24 cellular contexts compared by ENCODE assay signal in genomic region chr12:2642176-2642892, GRCh38.
DNase-seq lines count a peak whose midpoint lies in the region; ATAC-seq and TF ChIP-seq lines count a peak whose summit lies in the region.
"Had no signal": no experiment of that assay in that cellular context is flagged by ENCODE, and none has a peak within 500 bp of the region (broad histone marks: within the 10 kb centered on the region; RNA-seq: fewer than 3 reads in every experiment).

No MANE protein-coding gene starts in this region.

- H3K4me3 Mint-ChIP-seq in activated T-cell treated with anti-CD3 and anti-CD28 coated beads, Interleukin-2, amount 50 U/mL, for 24 hours, result no peak overlapping the region
- peak overlapping the region; percentile 49 for H3K4me3 Mint-ChIP-seq in CD8-positive, alpha-beta T cell
- H3K4me3 Mint-ChIP-seq in activated T-cell treated with anti-CD3 and anti-CD28 coated beads, Interleukin-2, amount 50 U/mL, for 72 hours, result peak overlapping the region; percentile 22 to 33
- H3K4me3 Mint-ChIP-seq in naive thymus-derived CD8-positive, alpha-beta T cell, result peak overlapping the region; percentile 5 to 78 (median 61)
- H3K4me3 Mint-ChIP-seq: activated T-helper 1 cell treated with anti-CD3 and anti-CD28 coated beads, Interleukin-12 subunit alpha, Interleukin-12 subunit beta, Interleukin-2, Interleukin-4 antibody, amounts not matched to agents 30 ng/mL and 10 ng/mL and 1 ng/mL, durations not matched to agents 14 hours and 24 hours and 36 hours; natural killer cell had no signal

- POLR2A ChIA-PET in CD8-positive, alpha-beta T cell (lab: Charles Lee), result no interaction called here
- POLR2A ChIA-PET in naive thymus-derived CD8-positive, alpha-beta T cell (lab: Charles Lee), result no interaction called here

- H3K36me3 ChIP-seq in CD8-positive, alpha-beta T cell (ENCODE audit: insufficient read depth, low read length), result no peaks in the 10 kb centered on the region
- H3K36me3 ChIP-seq: upper lobe of left lung had no signal

- peaks cover 26% of the 10 kb centered on the region for H3K4me1 Mint-ChIP-seq in activated T-cell treated with anti-CD3 and anti-CD28 coated beads, Interleukin-2, amount 50 U/mL, for 24 hours (ENCODE audit: low read depth)
- peaks cover 20% of the 10 kb centered on the region for H3K4me1 Mint-ChIP-seq in CD8-positive, alpha-beta T cell (ENCODE audit: low read depth)
- H3K4me1 Mint-ChIP-seq in activated T-cell treated with anti-CD3 and anti-CD28 coated beads, Interleukin-2, amount 50 U/mL, for 72 hours (ENCODE audit: low read depth), result peaks cover 22% of the 10 kb centered on the region
- H3K4me1 Mint-ChIP-seq in naive thymus-derived CD8-positive, alpha-beta T cell, result peaks cover 17 to 43% (median 25%) of the 10 kb centered on the region in 4 donors

- no peaks in the 10 kb centered on the region for H3K9me3 Mint-ChIP-seq in activated T-cell treated with anti-CD3 and anti-CD28 coated beads, Interleukin-2, amount 50 U/mL, for 24 hours
- H3K9me3 Mint-ChIP-seq in CD8-positive, alpha-beta T cell, result no peaks in the 10 kb centered on the region
- H3K9me3 Mint-ChIP-seq in activated T-cell treated with anti-CD3 and anti-CD28 coated beads, Interleukin-2, amount 50 U/mL, for 72 hours, result no peaks in the 10 kb centered on the region
- no peaks in the 10 kb centered on the region for H3K9me3 Mint-ChIP-seq in naive thymus-derived CD8-positive, alpha-beta T cell
- H3K9me3 Mint-ChIP-seq: activated T-helper 1 cell treated with anti-CD3 and anti-CD28 coated beads, Interleukin-12 subunit alpha, Interleukin-12 subunit beta, Interleukin-2, Interleukin-4 antibody, amounts not matched to agents 30 ng/mL and 10 ng/mL and 1 ng/mL, durations not matched to agents 14 hours and 24 hours and 36 hours; natural killer cell had no signal

- H3K9me3 ChIP-seq in CD8-positive, alpha-beta T cell (ENCODE audit: low read length), result no peaks in the 10 kb centered on the region
- H3K9me3 ChIP-seq: upper lobe of left lung had no signal

- peak; percentile 26 for ATAC-seq in CD8-positive, alpha-beta T cell
- peak; percentile 49 to 50 for ATAC-seq in activated T-cell treated with anti-CD3 and anti-CD28 coated beads, Interleukin-2, amount 50 U/mL, for 72 hours (replicated peaks in 1 of 2)
- ATAC-seq in naive thymus-derived CD8-positive, alpha-beta T cell, result peak; percentile 75 to 93
- no peak for ATAC-seq in GM21528 (IDR thresholded peaks at IDR 0.05; ENCODE audit: low FRiP score, unreplicated experiment)
- ATAC-seq: natural killer cell, Right ventricle myocardium inferior had no signal

- H3K4me3 ChIP-seq in CD8-positive, alpha-beta T cell (ENCODE audit: low read depth, low read length), result no peak overlapping the region
- H3K4me3 ChIP-seq: GM23248, upper lobe of left lung had no signal

- no peak for TF ChIP-seq CTCF in CD8-positive, alpha-beta T cell (IDR thresholded peaks at IDR 0.05)

- intact Hi-C loops in CD8-positive, alpha-beta T cell (cut with DNase I, micrococcal nuclease), result no loop called here

- CTCF ChIA-PET in CD8-positive, alpha-beta T cell (lab: Charles Lee), result interaction anchor here (1.6 kb wide), 1 partner anchor 41 kb away, joined by 4 read pairs; no protein-coding TSS in a partner anchor

- H3K4me1 ChIP-seq in CD8-positive, alpha-beta T cell (ENCODE audit: insufficient read depth, low read length), result peaks cover 15% of the 10 kb centered on the region

- no peaks in the 10 kb centered on the region for H3K27me3 ChIP-seq in CD8-positive, alpha-beta T cell (ENCODE audit: insufficient read depth, low read length)
- H3K27me3 ChIP-seq: upper lobe of left lung had no signal

- no peak for DNase-seq in activated T-cell treated with anti-CD3 and anti-CD28 coated beads, Interleukin-2, amount 50 U/mL, for 24 hours
- no peak for DNase-seq in activated T-cell treated with anti-CD3 and anti-CD28 coated beads, Interleukin-2, amount 50 U/mL, for 1 hour
- DNase-seq in CD8-positive, alpha-beta T cell, result no peak
- no peak for DNase-seq in activated T-cell treated with anti-CD3 and anti-CD28 coated beads, Interleukin-2, amount 50 U/mL, for 72 hours
- peak in 6 of 10 donors; percentile 4 to 59 (median 28) for DNase-seq in naive thymus-derived CD8-positive, alpha-beta T cell
- no peak for DNase-seq in OCI-M2 (lab: John Stamatoyannopoulos, UW; ENCODE audit: unreplicated experiment)
- no peak for DNase-seq in activated CD4-positive, CD25-positive, alpha-beta regulatory T cell (lab: John Stamatoyannopoulos, UW)
- DNase-seq: activated CD4-positive, alpha-beta T cell treated with anti-CD3 and anti-CD28 coated beads, Interleukin-2, amount 50 U/mL, for 48 hours; amygdala; dermis blood vessel endothelial cell; glutamatergic neuron; GM23248; mesenchymal stem cell; natural killer cell; NCI-H1105; NCI-H2029; NCI-H2227 treated with DMSO at 0.1 percent for 48 hours; NCI-H774; stimulated activated CD4-positive, alpha-beta T cell treated with anti-CD3 and anti-CD28 coated beads, Interleukin-12 subunit alpha, Interleukin-12 subunit beta, amount 100 ng/mL, for 4 hours; SW 1271 had no signal

- no peak overlapping the region for H3K27ac ChIP-seq in CD8-positive, alpha-beta T cell (ENCODE audit: low read depth, low read length)
- H3K27ac ChIP-seq: upper lobe of left lung had no signal

- peaks cover 40% of the 10 kb centered on the region for H3K27me3 Mint-ChIP-seq in activated T-cell treated with anti-CD3 and anti-CD28 coated beads, Interleukin-2, amount 50 U/mL, for 24 hours
- peaks cover 35% of the 10 kb centered on the region for H3K27me3 Mint-ChIP-seq in CD8-positive, alpha-beta T cell (ENCODE audit: low read depth)
- H3K27me3 Mint-ChIP-seq in activated T-cell treated with anti-CD3 and anti-CD28 coated beads, Interleukin-2, amount 50 U/mL, for 72 hours (ENCODE audit: low read depth), result peaks cover 50% of the 10 kb centered on the region
- peaks cover 13 to 43% (median 33%) of the 10 kb centered on the region in 5 donors for H3K27me3 Mint-ChIP-seq in naive thymus-derived CD8-positive, alpha-beta T cell

- peak overlapping the region; percentile 34 for H3K27ac Mint-ChIP-seq in activated T-cell treated with anti-CD3 and anti-CD28 coated beads, Interleukin-2, amount 50 U/mL, for 24 hours
- H3K27ac Mint-ChIP-seq in CD8-positive, alpha-beta T cell, result peak overlapping the region; percentile 16
- H3K27ac Mint-ChIP-seq in activated T-cell treated with anti-CD3 and anti-CD28 coated beads, Interleukin-2, amount 50 U/mL, for 72 hours, result peak overlapping the region; percentile 55
- H3K27ac Mint-ChIP-seq in naive thymus-derived CD8-positive, alpha-beta T cell, result peak overlapping the region in 8 of 10 donors; percentile 2 to 76 (median 46)
- H3K27ac Mint-ChIP-seq: activated T-helper 1 cell treated with anti-CD3 and anti-CD28 coated beads, Interleukin-12 subunit alpha, Interleukin-12 subunit beta, Interleukin-2, Interleukin-4 antibody, amounts not matched to agents 30 ng/mL and 10 ng/mL and 1 ng/mL, durations not matched to agents 14 hours and 24 hours and 36 hours; natural killer cell had no signal

- H3K36me3 Mint-ChIP-seq in activated T-cell treated with anti-CD3 and anti-CD28 coated beads, Interleukin-2, amount 50 U/mL, for 24 hours (ENCODE audit: low read depth), result no peaks in the 10 kb centered on the region
- no peaks in the 10 kb centered on the region for H3K36me3 Mint-ChIP-seq in CD8-positive, alpha-beta T cell
- H3K36me3 Mint-ChIP-seq in activated T-cell treated with anti-CD3 and anti-CD28 coated beads, Interleukin-2, amount 50 U/mL, for 72 hours (ENCODE audit: insufficient read depth in 2 of 2), result no peaks in the 10 kb centered on the region
- H3K36me3 Mint-ChIP-seq in naive thymus-derived CD8-positive, alpha-beta T cell, result peaks cover 0 to 2% (median 0%) of the 10 kb centered on the region in 3 donors
- H3K36me3 Mint-ChIP-seq: natural killer cell had no signal

Comparison
In these comparisons a context has a peak if more than half of its experiments do, and no peak if none do; other contexts are left out.
1. DNase-seq: peak in naive thymus-derived CD8-positive, alpha-beta T cell (6 of 10); none in activated T-cell treated with anti-CD3 and anti-CD28 coated beads, Interleukin-2, amount 50 U/mL, for 24 hours (single experiment), activated T-cell treated with anti-CD3 and anti-CD28 coated beads, Interleukin-2, amount 50 U/mL, for 1 hour (single experiment), CD8-positive, alpha-beta T cell (0 of 7), activated T-cell treated with anti-CD3 and anti-CD28 coated beads, Interleukin-2, amount 50 U/mL, for 72 hours (0 of 2), OCI-M2 (single experiment) and activated CD4-positive, CD25-positive, alpha-beta regulatory T cell (0 of 4).
2. Peak in every context shown above with its lines, with median percentiles within 50 percentile points of each other: H3K27ac Mint-ChIP-seq.